ENCODE assay signal across 8 cellular contexts in genomic region chr6:112029045-112029822, GRCh38. TPM values are rescaled to one million over a fixed set of nuclear protein-coding genes. Genes with fewer than 3 reads are reported as not detected.
DNase-seq lines count a peak whose midpoint lies in the region; ATAC-seq and TF ChIP-seq lines count a peak whose summit lies in the region.

No MANE protein-coding gene starts in this region.

- H3K27ac Mint-ChIP-seq in nephron progenitor cell: peak overlapping the region; percentile 64

- peaks cover 6% of the 10 kb centered on the region for H3K36me3 Mint-ChIP-seq in nephron progenitor cell (ENCODE audit: low read depth)

- H3K27ac ChIP-seq in subcutaneous abdominal adipose tissue (ENCODE audit: low read depth, low read length): peak overlapping the region; percentile 98

- no peak overlapping the region for H3K4me3 Mint-ChIP-seq in nephron progenitor cell

- in situ Hi-C loops in G401 (cut with HindIII; ENCODE audit: low sequenced_read_pairs): no loop called here

- H3K27me3 ChIP-seq in subcutaneous abdominal adipose tissue (ENCODE audit: control insufficient read depth in 5 of 5, insufficient read depth in 4 of 5, low read length in 5 of 5): no peaks in the 10 kb centered on the region

- H3K4me1 ChIP-seq in subcutaneous abdominal adipose tissue (ENCODE audit: control insufficient read depth in 5 of 5, insufficient read depth in 5 of 5, low read length in 5 of 5): peaks cover 16 to 67% (median 62%) of the 10 kb centered on the region in 5 donors

- H3K9me3 ChIP-seq in subcutaneous abdominal adipose tissue (ENCODE audit: control insufficient read depth in 5 of 5, low read length in 5 of 5): peaks cover 0 to 3% (median 0%) of the 10 kb centered on the region in 5 donors

- H3K4me3 ChIP-seq in epithelial cell of esophagus (ENCODE audit: low read length) (no peak overlapping the region), subcutaneous abdominal adipose tissue (ENCODE audit: low read depth in 1 of 5, low read length in 5 of 5) (no peak overlapping the region)

- DNase-seq in G401 (ENCODE audit: low spot score) (peak; percentile 70), NOMO-1 (lab: John Stamatoyannopoulos, UW; ENCODE audit: unreplicated experiment in 2 of 2) (peak; percentile 27 to 37), epithelial cell of esophagus (ENCODE audit: low read depth) (peak; percentile 78), nephron progenitor cell (peak; percentile 75)
- peak in 2 of 3 experiments; percentile 57 to 58 for DNase-seq in activated CD8-positive, alpha-beta memory T cell treated with anti-CD3 and anti-CD28 coated beads for 48 hours (ENCODE audit: low read depth in 2 of 3, low spot score in 2 of 3)

- peak; percentile 64 for ATAC-seq in HG03139 (IDR thresholded peaks at IDR 0.05; ENCODE audit: unreplicated experiment)
- no peak for ATAC-seq in HG03095 (IDR thresholded peaks at IDR 0.05; ENCODE audit: unreplicated experiment)

- no peak overlapping the region for H3K9ac ChIP-seq in subcutaneous abdominal adipose tissue (ENCODE audit: low read length in 5 of 5)

- H3K4me1 Mint-ChIP-seq in nephron progenitor cell: peaks cover 60% of the 10 kb centered on the region

- TF ChIP-seq CTCF in epithelial cell of esophagus (IDR thresholded peaks at IDR 0.05; ENCODE audit: insufficient read depth, low read depth, low read length, missing control alignments) (peak; percentile 76), nephron progenitor cell (IDR thresholded peaks at IDR 0.05) (peak; percentile 55)

- H3K36me3 ChIP-seq in subcutaneous abdominal adipose tissue (ENCODE audit: control insufficient read depth in 5 of 5, insufficient read depth in 5 of 5, low read length in 5 of 5): no peaks in the 10 kb centered on the region

- H3K27me3 Mint-ChIP-seq in nephron progenitor cell (ENCODE audit: low read depth, poor library complexity): peaks cover 5% of the 10 kb centered on the region

- peaks cover 11% of the 10 kb centered on the region for H3K9me3 Mint-ChIP-seq in nephron progenitor cell

RNA-seq across cellular contexts. Expression of gene CCN6, which starts 24.7 kb away (rescaled TPM):
- total RNA-seq in G401 (2014; rRNA removed; shearing (Covaris generic)): not detected in 2 replicates

RNA-seq across cellular contexts. Expression of gene TUBE1, which starts 58.0 kb away (rescaled TPM):
- total RNA-seq in G401 (2014; rRNA removed; shearing (Covaris generic)): 12.2 and 17.1 TPM in 2 replicates

RNA-seq across cellular contexts. Expression of gene FAM229B, which starts 58.2 kb away (rescaled TPM):
- total RNA-seq in G401 (2014; rRNA removed; shearing (Covaris generic)): 4.5 and 5.0 TPM in 2 replicates
